Comparison of ENCODE assay signal across 22 cellular contexts in the genomic region with DNA sequence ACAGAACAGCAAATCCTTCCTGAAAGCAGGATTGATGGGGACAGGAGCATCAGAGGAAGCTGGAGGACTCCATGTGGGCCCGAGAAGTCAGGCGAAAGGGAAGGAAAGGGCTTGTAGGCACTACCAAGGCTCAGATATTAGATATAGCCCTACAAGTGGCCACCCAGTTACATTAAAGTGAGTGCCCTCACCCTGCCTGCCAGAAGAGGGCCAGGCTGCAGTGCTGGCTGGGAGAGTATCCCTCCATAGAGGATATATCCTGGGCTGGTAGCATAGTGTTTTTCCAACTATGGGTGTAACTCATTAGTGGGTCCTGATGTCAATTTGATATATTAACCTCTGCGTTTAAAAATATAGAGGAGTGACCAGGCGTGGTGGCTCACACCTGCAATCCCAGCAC.
DNase-seq lines count a peak whose midpoint lies in the region; ATAC-seq, FAIRE-seq and TF ChIP-seq lines count a peak whose summit lies in the region.
"Had no signal": no experiment of that assay in that cellular context is flagged by ENCODE, and none has a peak within 500 bp of the region (broad histone marks: within the 10 kb centered on the region; RNA-seq: fewer than 3 reads in every experiment).

No MANE protein-coding gene starts in this region.

- H3K9me2 ChIP-seq in GM23338 (ENCODE audit: insufficient read depth) = peaks cover 12% of the 10 kb centered on the region

- TF ChIP-seq CTCF in GM23338 (conservative IDR thresholded peaks at IDR 0.05; ENCODE audit: low read depth in 2 of 2) = peak in 1 of 2 experiments; percentile 13; a peak in 1 of 4 replicates
- TF ChIP-seq CTCF in brain (conservative IDR thresholded peaks at IDR 0.05) = no peak

- H3K18ac ChIP-seq in neuronal stem cell (ENCODE audit: low read length) = peak overlapping the region; percentile 80

- no peaks in the 10 kb centered on the region for H3F3A ChIP-seq in GM23338 (replicated peaks; ENCODE audit: low read depth)

- no peak overlapping the region for H3K4me2 ChIP-seq in GM23338
- no peak overlapping the region for H3K4me2 ChIP-seq in neuronal stem cell (ENCODE audit: insufficient read depth, low read length, poor library complexity, severe bottlenecking)

- H3K14ac ChIP-seq in neuronal stem cell (ENCODE audit: low read length) = no peak overlapping the region

- peak overlapping the region; percentile 82 for H2BK15ac ChIP-seq in neuronal stem cell (ENCODE audit: low read length)

- H3K79me2 ChIP-seq in GM23338 (replicated peaks; ENCODE audit: insufficient read depth) = no peaks in the 10 kb centered on the region

- H3K4me3 Mint-ChIP-seq in GM23338 (no peak overlapping the region), brain (no peak overlapping the region), T-cell (no peak overlapping the region)
- H3K4me3 Mint-ChIP-seq in activated naive CD8-positive, alpha-beta T cell treated with anti-CD3 and anti-CD28 coated beads for 36 hours = no peak overlapping the region

- H4K20me1 ChIP-seq in GM23338 (replicated peaks; ENCODE audit: insufficient read depth) = no peaks in the 10 kb centered on the region

- WGBS in neuronal stem cell (ENCODE audit: extremely low coverage in 2 of 2, insufficient read length in 2 of 2, insufficient replicate concordance in 1 of 2), 2 donors = no CpG with 5 or more reads among the region's 4 CpGs

- H3K4me3 ChIP-seq in GM23338 (no peak overlapping the region), neuronal stem cell (ENCODE audit: low read length in 2 of 2) (no peak overlapping the region)

- H3K4me1 ChIP-seq in GM23338 (ENCODE audit: insufficient read depth) (peaks cover 12% of the 10 kb centered on the region), neuronal stem cell (ENCODE audit: control insufficient read depth in 2 of 2, insufficient read depth in 1 of 2, low read depth in 1 of 2, low read length in 2 of 2) (peaks cover 25 to 39% of the 10 kb centered on the region in 2 donors)

- POLR2A ChIA-PET in T-cell (lab: Charles Lee) = no interaction called here

- H4K91ac ChIP-seq in neuronal stem cell (ENCODE audit: low read depth, low read length, poor library complexity) = no peak overlapping the region

- no peak overlapping the region for H3K9ac ChIP-seq in neuronal stem cell (ENCODE audit: low read depth, low read length, poor library complexity)

- peaks cover 35% of the 10 kb centered on the region for H3K4me1 Mint-ChIP-seq in GM23338
- H3K4me1 Mint-ChIP-seq in brain = peaks cover 57% of the 10 kb centered on the region
- no peaks in the 10 kb centered on the region for H3K4me1 Mint-ChIP-seq in activated naive CD8-positive, alpha-beta T cell treated with anti-CD3 and anti-CD28 coated beads for 36 hours
- H3K4me1 Mint-ChIP-seq in T-cell = no peaks in the 10 kb centered on the region

- H3K27ac ChIP-seq in GM23338 (ENCODE audit: low read depth) (no peak overlapping the region), neuronal stem cell (replicated peaks; ENCODE audit: low read length) (no peak overlapping the region)
- H3K27ac ChIP-seq: RWPE1 had no signal

- H3K9me3 ChIP-seq in neuronal stem cell (replicated peaks in 1 of 2; ENCODE audit: control insufficient read depth in 2 of 2, insufficient read depth in 1 of 2, low read depth in 1 of 2, low read length in 2 of 2) = peaks cover 11 to 12% of the 10 kb centered on the region in 2 donors

- no peak overlapping the region for H4K8ac ChIP-seq in neuronal stem cell (ENCODE audit: low read depth, low read length)

- no peak overlapping the region for H3K23ac ChIP-seq in neuronal stem cell (ENCODE audit: low read depth, low read length, poor library complexity)

- H2BK120ac ChIP-seq in neuronal stem cell (ENCODE audit: low read depth, low read length) = no peak overlapping the region

- H3K36me3 ChIP-seq in GM23338 (ENCODE audit: insufficient read depth) (no peaks in the 10 kb centered on the region), neuronal stem cell (replicated peaks in 1 of 2; ENCODE audit: control insufficient read depth in 2 of 2, insufficient read depth in 2 of 2, low read length in 2 of 2) (peaks cover 0 to 4% of the 10 kb centered on the region in 2 donors)

- no peaks in the 10 kb centered on the region for H3K79me1 ChIP-seq in neuronal stem cell (ENCODE audit: low read depth, low read length)

- DNase-seq in DMS53 (lab: John Stamatoyannopoulos, UW) (peak; percentile 16), DMS53 treated with DMSO at 0.1 percent for 48 hours (lab: John Stamatoyannopoulos, UW; ENCODE audit: unreplicated experiment) (no peak), GM23338 (ENCODE audit: low spot score) (no peak), neuronal stem cell (ENCODE audit: low spot score) (no peak), T-cell (no peak), frontal cortex (ENCODE audit: low spot score in 2 of 2) (no peak)
- DNase-seq in activated naive CD8-positive, alpha-beta T cell treated with anti-CD3 and anti-CD28 coated beads for 36 hours = no peak
- DNase-seq: 8988T, ACHN, Calu3, GDM1, Karpas-422, NCI-H1092, NCI-H1417 treated with DMSO at 0.1 percent for 48 hours, NCI-H187, NCI-H446, SHP77, SW 1271 had no signal

- CTCF ChIA-PET in T-cell (lab: Charles Lee) = no interaction called here

- FAIRE-seq in frontal cortex (lab: Jason Lieb, UNC) = no peak
- FAIRE-seq: GM12891, H54 had no signal

- peak; percentile 29; the same call in 2 of the 3 replicates for ATAC-seq in GM23338
- no peak for ATAC-seq in T-cell (replicated peaks in 1 of 4)

- H3K4ac ChIP-seq in neuronal stem cell (ENCODE audit: low read length) = no peak overlapping the region

- H3K27ac Mint-ChIP-seq in GM23338 = no peak overlapping the region
- peak overlapping the region in 3 of 5 experiments; percentile 38 to 64 (median 41) for H3K27ac Mint-ChIP-seq in brain
- H3K27ac Mint-ChIP-seq in activated naive CD8-positive, alpha-beta T cell treated with anti-CD3 and anti-CD28 coated beads for 36 hours = no peak overlapping the region
- H3K27ac Mint-ChIP-seq in T-cell = no peak overlapping the region

- no peak overlapping the region for H2BK12ac ChIP-seq in neuronal stem cell (ENCODE audit: low read length)

- no peaks in the 10 kb centered on the region for H3K9me3 Mint-ChIP-seq in GM23338
- peaks cover 0 to 12% (median 6%) of the 10 kb centered on the region in 5 experiments for H3K9me3 Mint-ChIP-seq in brain
- H3K9me3 Mint-ChIP-seq in activated naive CD8-positive, alpha-beta T cell treated with anti-CD3 and anti-CD28 coated beads for 36 hours = no peaks in the 10 kb centered on the region
- no peaks in the 10 kb centered on the region for H3K9me3 Mint-ChIP-seq in T-cell

- H2AK5ac ChIP-seq in neuronal stem cell (ENCODE audit: low read depth, low read length) = peak overlapping the region; percentile 86

- H3K27me3 Mint-ChIP-seq in GM23338 (ENCODE audit: insufficient read depth, low read depth, poor library complexity) = peaks cover 10% of the 10 kb centered on the region
- H3K27me3 Mint-ChIP-seq in brain = peaks cover 3% of the 10 kb centered on the region
- H3K27me3 Mint-ChIP-seq in activated naive CD8-positive, alpha-beta T cell treated with anti-CD3 and anti-CD28 coated beads for 36 hours = peaks cover 7% of the 10 kb centered on the region
- peaks cover 0 to 12% of the 10 kb centered on the region in 2 donors for H3K27me3 Mint-ChIP-seq in T-cell

- no peaks in the 10 kb centered on the region for H3K27me3 ChIP-seq in GM23338 (ENCODE audit: insufficient read depth)
- no peaks in the 10 kb centered on the region for H3K27me3 ChIP-seq in neuronal stem cell (ENCODE audit: control insufficient read depth in 3 of 3, insufficient read depth in 3 of 3, low read depth in 1 of 3, low read length in 3 of 3)

- H2AFZ ChIP-seq in GM23338 = no peak overlapping the region
- no peak overlapping the region for H2AFZ ChIP-seq in neuronal stem cell (ENCODE audit: low read length)

- H2BK5ac ChIP-seq in neuronal stem cell (ENCODE audit: low read length) = no peak overlapping the region

- H3K36me3 Mint-ChIP-seq in GM23338 (ENCODE audit: low read depth) = no peaks in the 10 kb centered on the region
- no peaks in the 10 kb centered on the region for H3K36me3 Mint-ChIP-seq in brain
- no peaks in the 10 kb centered on the region for H3K36me3 Mint-ChIP-seq in activated naive CD8-positive, alpha-beta T cell treated with anti-CD3 and anti-CD28 coated beads for 36 hours
- H3K36me3 Mint-ChIP-seq in T-cell = no peaks in the 10 kb centered on the region

Comparison
In these comparisons a context has a peak if more than half of its experiments do, and no peak if none do; other contexts are left out.
1. H3K27ac Mint-ChIP-seq: peak in brain (3 of 5); none in GM23338 (single experiment), activated naive CD8-positive, alpha-beta T cell treated with anti-CD3 and anti-CD28 coated beads for 36 hours (single experiment) and T-cell (0 of 2).